In the genomic region with DNA sequence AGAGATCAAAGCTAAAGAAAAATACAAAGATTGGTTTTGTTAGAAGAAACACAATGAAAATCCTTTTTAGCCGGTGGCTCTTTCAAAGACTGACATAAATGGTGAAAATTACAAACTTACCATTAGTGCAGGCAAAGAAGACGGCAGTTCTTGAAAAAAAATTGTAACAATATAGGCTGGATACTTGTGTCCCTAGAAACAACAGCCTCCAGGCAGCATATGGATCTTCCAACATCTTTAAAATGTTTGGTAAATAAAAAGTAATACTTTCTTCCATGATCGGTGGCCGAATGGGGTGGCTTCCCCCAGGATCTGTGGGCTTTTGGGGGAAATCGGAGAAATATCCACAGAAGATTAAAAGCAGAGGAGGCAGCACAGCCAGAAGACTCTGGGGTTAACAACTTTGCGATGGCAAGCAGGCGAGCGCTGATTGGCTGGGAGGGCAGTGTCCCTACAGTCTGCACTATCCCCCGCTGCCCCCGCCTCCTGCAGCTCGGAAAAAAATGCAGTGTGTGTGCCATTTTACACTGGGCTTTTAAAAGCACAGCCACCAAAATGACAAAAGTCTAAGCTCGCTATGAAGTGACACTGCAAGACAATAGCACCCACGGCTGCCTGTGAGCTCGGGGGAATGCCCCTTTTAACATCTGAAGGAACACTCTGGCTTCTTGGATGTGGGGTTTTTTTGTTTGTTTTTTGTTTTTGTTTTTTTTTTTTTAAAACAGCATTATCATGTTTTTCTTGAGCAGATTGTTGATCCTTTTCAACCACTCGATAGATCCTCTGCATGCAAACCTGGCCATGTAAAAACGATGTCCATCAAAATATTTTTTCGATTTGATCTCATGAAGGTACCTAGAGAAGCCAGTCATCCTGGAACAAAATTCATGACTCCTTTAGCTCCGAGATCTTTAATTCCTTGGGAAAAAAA, we compare ENCODE assay signal across 8 cellular contexts. TPM values are rescaled to one million over a fixed set of nuclear protein-coding genes. Genes with fewer than 3 reads are reported as not detected.
A peak's percentile ranks its signal among the peaks of the same experiment; 100 is the strongest.
DNase-seq lines count a peak whose midpoint lies in the region; ATAC-seq and TF ChIP-seq lines count a peak whose summit lies in the region.

No MANE protein-coding gene starts in this region.

- no peak for TF ChIP-seq EP300 in SK-N-SH (IDR thresholded peaks at IDR 0.05; ENCODE audit: borderline replicate concordance in 1 of 2, low read depth in 1 of 2, low read length in 1 of 2)

- H3K4me2 ChIP-seq in SK-N-SH, result peak overlapping the region; percentile 85

- intact Hi-C loops in Right ventricle myocardium inferior (cut with DNase I), result loop anchor here (2.0 kb wide), 1 partner anchor 68 kb away; the partner anchor contains the start of gene CCDC7

- peaks cover 9% of the 10 kb centered on the region for H3F3A ChIP-seq in SK-N-SH (replicated peaks; ENCODE audit: insufficient read depth)

- H4K20me1 ChIP-seq in SK-N-SH (ENCODE audit: insufficient read depth), result no peaks in the 10 kb centered on the region; the same call in 1 of the 2 replicates

- peaks cover 48% of the 10 kb centered on the region for H3K79me2 ChIP-seq in SK-N-SH (ENCODE audit: insufficient read depth)

- TF ChIP-seq RAD21 in SK-N-SH (IDR thresholded peaks at IDR 0.05; ENCODE audit: low read length), result peak; percentile 32

- H3K27ac Mint-ChIP-seq in activated naive CD8-positive, alpha-beta T cell treated with anti-CD3 and anti-CD28 coated beads for 36 hours, result no peak overlapping the region
- no peak overlapping the region for H3K27ac Mint-ChIP-seq in osteocyte (ENCODE audit: unreplicated experiment)

- H3K36me3 ChIP-seq in SK-N-SH (replicated peaks in 1 of 2; ENCODE audit: control insufficient read depth in 1 of 2, insufficient read depth in 2 of 2, low read length in 1 of 2) (no peaks in the 10 kb centered on the region), thymus (ENCODE audit: control insufficient read depth, insufficient read depth) (no peaks in the 10 kb centered on the region)

- under 1% methylated on average over 14 of the region's 18 CpGs for WGBS in SK-N-SH (ENCODE audit: low lambda C conversion rate)
- under 1% methylated on average over 18 of the region's 18 CpGs for WGBS in thymus

- H2AFZ ChIP-seq in SK-N-SH (ENCODE audit: low read depth), result peak overlapping the region; percentile 97

- H3K36me3 Mint-ChIP-seq in activated naive CD8-positive, alpha-beta T cell treated with anti-CD3 and anti-CD28 coated beads for 36 hours, result peaks cover 2% of the 10 kb centered on the region
- H3K36me3 Mint-ChIP-seq in osteocyte (ENCODE audit: unreplicated experiment), result no peaks in the 10 kb centered on the region

- ATAC-seq in HG02610 (IDR thresholded peaks at IDR 0.05; ENCODE audit: unreplicated experiment) (peak; percentile 89), Right ventricle myocardium inferior (peak; percentile 99)

- H3K27ac ChIP-seq in SK-N-SH (ENCODE audit: low read depth in 2 of 2, low read length in 1 of 2), result peak overlapping the region; percentile 84 to 97
- H3K27ac ChIP-seq in thymus (ENCODE audit: low read depth), result peak overlapping the region; percentile 99

- no peak for TF ChIP-seq CTCF in GM10248 (IDR thresholded peaks at IDR 0.05; ENCODE audit: control extremely low read depth, extremely low read depth, low read depth, missing control alignments)
- no peak for TF ChIP-seq CTCF in SK-N-SH (IDR thresholded peaks at IDR 0.05)
- TF ChIP-seq CTCF in osteocyte (IDR thresholded peaks at IDR 0.05), result no peak

- CTCF ChIA-PET in GM10248 (lab: Yijun Ruan, JAX) (interaction anchor here (0.8 to 4.2 kb wide), 11 partner anchors 8 to 517 kb away, joined by 3 to 24 read pairs (median 4); no protein-coding TSS in a partner anchor), SK-N-SH (lab: Yijun Ruan, JAX) (interaction anchor here (0.8 to 2.8 kb wide), 10 partner anchors 9 to 630 kb away, joined by 3 to 12 read pairs (median 4); no protein-coding TSS in a partner anchor)

- H3K9me3 Mint-ChIP-seq in activated naive CD8-positive, alpha-beta T cell treated with anti-CD3 and anti-CD28 coated beads for 36 hours, result no peaks in the 10 kb centered on the region
- peaks cover 2% of the 10 kb centered on the region for H3K9me3 Mint-ChIP-seq in osteocyte (ENCODE audit: unreplicated experiment)

- POLR2A ChIA-PET in GM10248 (lab: Yijun Ruan, JAX) (interaction anchor here (1.2 kb wide), 1 partner anchor 322 kb away, joined by 3 read pairs; the partner anchor contains the start of gene KIF5B), SK-N-SH (lab: Yijun Ruan, JAX) (interaction anchor here (1.1 to 1.6 kb wide), 2 partner anchors 32 to 67 kb away, joined by 4 to 5 read pairs; partner anchors contain the start of gene CCDC7)

- H3K9ac ChIP-seq in SK-N-SH, result peak overlapping the region; percentile 80

- DNase-seq in GM10248 (ENCODE audit: extremely low spot score) (peak; percentile 78), NCI-H1092 treated with DMSO at 0.1 percent for 48 hours (lab: John Stamatoyannopoulos, UW) (peak; percentile 88), SK-N-SH (peak; percentile 75), Right ventricle myocardium inferior (ENCODE audit: missing footprints) (peak; percentile 98), osteocyte (ENCODE audit: extremely low spot score, unreplicated experiment) (peak; percentile 95)
- DNase-seq in activated naive CD8-positive, alpha-beta T cell treated with anti-CD3 and anti-CD28 coated beads for 36 hours, result peak; percentile 89

- H3K4me1 ChIP-seq in SK-N-SH (ENCODE audit: control insufficient read depth in 1 of 2, insufficient read depth in 2 of 2, low read depth in 1 of 2, low read length in 1 of 2), result no peaks in the 10 kb centered on the region; a peak in 3 of 4 replicates
- H3K4me1 ChIP-seq in thymus (ENCODE audit: control insufficient read depth, insufficient read depth, low read length), result peaks cover 4% of the 10 kb centered on the region

- H3K27me3 Mint-ChIP-seq in activated naive CD8-positive, alpha-beta T cell treated with anti-CD3 and anti-CD28 coated beads for 36 hours, result no peaks in the 10 kb centered on the region
- no peaks in the 10 kb centered on the region for H3K27me3 Mint-ChIP-seq in osteocyte (ENCODE audit: unreplicated experiment)

- no peaks in the 10 kb centered on the region for H3K9me2 ChIP-seq in SK-N-SH

- H3K4me3 Mint-ChIP-seq in activated naive CD8-positive, alpha-beta T cell treated with anti-CD3 and anti-CD28 coated beads for 36 hours, result no peak overlapping the region
- H3K4me3 Mint-ChIP-seq in osteocyte (ENCODE audit: unreplicated experiment), result no peak overlapping the region

- H3K4me3 ChIP-seq in SK-N-SH (ENCODE audit: low read depth in 2 of 2, low read length in 1 of 2) (peak overlapping the region; percentile 68 to 80), thymus (ENCODE audit: low read length) (peak overlapping the region; percentile 98)

- peaks cover 23% of the 10 kb centered on the region for H3K4me1 Mint-ChIP-seq in activated naive CD8-positive, alpha-beta T cell treated with anti-CD3 and anti-CD28 coated beads for 36 hours
- peaks cover 20% of the 10 kb centered on the region for H3K4me1 Mint-ChIP-seq in osteocyte (ENCODE audit: unreplicated experiment)

- H3K27me3 ChIP-seq in SK-N-SH (ENCODE audit: insufficient read depth), result no peaks in the 10 kb centered on the region
- H3K27me3 ChIP-seq in thymus (ENCODE audit: control insufficient read depth, insufficient read depth), result no peaks in the 10 kb centered on the region

- H3K9me3 ChIP-seq in SK-N-SH, result no peaks in the 10 kb centered on the region
- no peaks in the 10 kb centered on the region for H3K9me3 ChIP-seq in thymus (ENCODE audit: control insufficient read depth)

TF ChIP-seq in SK-N-SH, 30 proteins besides CTCF, POLR2A, EP300 and RAD21 (continues in another document):
- peak; percentile 72 for TF ChIP-seq YY1 (IDR thresholded peaks at IDR 0.05; ENCODE audit: low read depth)
- TF ChIP-seq NRF1 (IDR thresholded peaks at IDR 0.05; ENCODE audit: low read depth, low read length), result no peak
- no peak for TF ChIP-seq FOSL2 (IDR thresholded peaks at IDR 0.05; ENCODE audit: borderline replicate concordance, low read depth)
- TF ChIP-seq RFX5 (IDR thresholded peaks at IDR 0.05; ENCODE audit: low read length), result peak; percentile 77
- TF ChIP-seq SMC3 (IDR thresholded peaks at IDR 0.05; ENCODE audit: low read depth, low read length), result no peak; the same call in 1 of the 2 replicates
- no peak for TF ChIP-seq SIN3A (IDR thresholded peaks at IDR 0.05; ENCODE audit: borderline replicate concordance, low read depth, low read length)
- TF ChIP-seq TCF12 (IDR thresholded peaks at IDR 0.05), result no peak
- TF ChIP-seq, protein P1, sequence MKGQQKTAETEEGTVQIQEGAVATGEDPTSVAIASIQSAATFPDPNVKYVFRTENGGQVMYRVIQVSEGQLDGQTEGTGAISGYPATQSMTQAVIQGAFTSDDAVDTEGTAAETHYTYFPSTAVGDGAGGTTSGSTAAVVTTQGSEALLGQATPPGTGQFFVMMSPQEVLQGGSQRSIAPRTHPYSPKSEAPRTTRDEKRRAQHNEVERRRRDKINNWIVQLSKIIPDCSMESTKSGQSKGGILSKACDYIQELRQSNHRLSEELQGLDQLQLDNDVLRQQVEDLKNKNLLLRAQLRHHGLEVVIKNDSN (IDR thresholded peaks at IDR 0.05; ENCODE audit: borderline replicate concordance, low read depth), result no peak
- no peak for TF ChIP-seq ZBTB33 (IDR thresholded peaks at IDR 0.05; ENCODE audit: borderline replicate concordance, low read depth)
- peak; percentile 60 for TF ChIP-seq POLR2AphosphoS5 (IDR thresholded peaks at IDR 0.05; ENCODE audit: low read depth, low read length)
- no peak for TF ChIP-seq CHD2 (IDR thresholded peaks at IDR 0.05; ENCODE audit: low read length, partially characterized antibody)

RNA-seq across cellular contexts. Expression of gene EPC1, which starts 31.7 kb away (rescaled TPM):
- polyA plus RNA-seq in SK-N-SH (2012; rRNA removed), result 21.8 and 30.2 TPM in 2 replicates
- 18.6 and 19.0 TPM in 2 replicates for polyA plus RNA-seq in SK-N-SH (2012; cell fraction: cytosol; rRNA removed)
- polyA plus RNA-seq in SK-N-SH (2012; cell fraction: nucleus; rRNA removed), result 47.6 and 58.4 TPM in 2 replicates
- total RNA-seq in activated naive CD8-positive, alpha-beta T cell treated with anti-CD3 and anti-CD28 coated beads for 36 hours, result 10 to 100 TPM; 32.1 to 33.1 TPM
- 18.0 TPM for total RNA-seq in Right ventricle myocardium inferior
- 35.5 and 37.8 TPM in 2 replicates for total RNA-seq in osteocyte
- polyA plus RNA-seq in thymus, result 35.2 TPM

Comparison
In these comparisons a context has a peak if more than half of its experiments do, and no peak if none do; other contexts are left out.
1. Peak in every context shown above with its lines: DNase-seq, ATAC-seq, H3K4me3 ChIP-seq and H3K27ac ChIP-seq.